In the genomic region with DNA sequence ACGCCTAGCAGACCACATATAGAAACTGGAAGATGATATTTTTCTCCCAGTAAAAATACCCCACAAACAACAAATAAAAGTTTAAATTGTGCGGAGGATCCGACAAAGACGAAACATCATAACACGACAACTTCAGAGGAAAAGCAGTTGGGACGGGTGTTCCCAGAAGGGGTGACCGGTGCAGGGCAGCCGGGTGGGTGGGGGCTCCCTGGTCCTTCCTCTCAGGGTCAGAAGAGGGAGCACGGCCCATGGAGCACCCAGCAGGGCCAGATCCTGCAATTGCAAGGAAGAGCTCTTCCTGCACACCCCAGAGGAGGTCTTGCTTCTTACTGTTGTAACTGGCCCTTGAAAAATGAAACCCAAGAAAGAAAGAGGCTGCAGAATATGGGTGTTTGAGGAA, we compare ENCODE assay signal across 24 cellular contexts.
DNase-seq lines count a peak whose midpoint lies in the region; TF ChIP-seq lines count a peak whose summit lies in the region.
"Had no signal": no experiment of that assay in that cellular context is flagged by ENCODE, and none has a peak within 500 bp of the region (broad histone marks: within the 10 kb centered on the region; RNA-seq: fewer than 3 reads in every experiment).

No MANE protein-coding gene starts in this region.

- 92% methylated on average over 9 of the region's 9 CpGs for WGBS in hepatocyte (ENCODE audit: low lambda C conversion rate, missing lambda C conversion rate)
- no CpG with 5 or more reads among the region's 9 CpGs for WGBS in mesendoderm (ENCODE audit: extremely low coverage, insufficient coverage, low lambda C conversion rate)

- no peaks in the 10 kb centered on the region for H3K36me3 Mint-ChIP-seq in brain
- H3K36me3 Mint-ChIP-seq in nephron progenitor cell (ENCODE audit: low read depth): no peaks in the 10 kb centered on the region
- H3K36me3 Mint-ChIP-seq: CD4-positive, CD25-positive, alpha-beta regulatory T cell; CD8-positive, alpha-beta T cell had no signal

- H4K20me1 ChIP-seq in BLaER1 treated with 17β-estradiol and CSF1 and Interleukin-3, amounts not matched to agents 10 nM and 100 nM: no peaks in the 10 kb centered on the region
- H4K20me1 ChIP-seq in hepatocyte (ENCODE audit: insufficient read depth, poor library complexity, severe bottlenecking): no peaks in the 10 kb centered on the region

- peaks cover 0 to 51% (median 46%) of the 10 kb centered on the region in 10 experiments; a peak in 17 of 20 replicates for H3K4me1 ChIP-seq in BLaER1 treated with 17β-estradiol and CSF1 and Interleukin-3, amounts not matched to agents 10 nM and 100 nM
- H3K4me1 ChIP-seq in hepatocyte (ENCODE audit: insufficient read depth) (no peaks in the 10 kb centered on the region), mesendoderm (ENCODE audit: control insufficient read depth, low read depth, low read length) (no peaks in the 10 kb centered on the region)
- H3K4me1 ChIP-seq: A549, BE2C, Caco-2, HAP-1 had no signal

- H3K79me1 ChIP-seq in mesendoderm (ENCODE audit: low read length): no peaks in the 10 kb centered on the region

- H3K9ac ChIP-seq in BLaER1 treated with 17β-estradiol and CSF1 and Interleukin-3, amounts not matched to agents 10 nM and 100 nM: no peak overlapping the region
- no peak overlapping the region for H3K9ac ChIP-seq in mesendoderm (ENCODE audit: low read length)
- H3K9ac ChIP-seq: GM23248 had no signal

- H2AK5ac ChIP-seq in mesendoderm (ENCODE audit: low read length): no peak overlapping the region

- H3K18ac ChIP-seq in mesendoderm (ENCODE audit: low read length): no peak overlapping the region

- H3K27ac Mint-ChIP-seq in brain (peak overlapping the region in 4 of 5 experiments; percentile 1 to 79 (median 44)), nephron progenitor cell (peak overlapping the region; percentile 80)
- H3K27ac Mint-ChIP-seq: CD8-positive, alpha-beta T cell; HFFc6 had no signal

- no peak overlapping the region for H3K56ac ChIP-seq in mesendoderm (ENCODE audit: low read length)

- H4K8ac ChIP-seq in mesendoderm (ENCODE audit: low read depth, low read length): no peak overlapping the region

- no peak overlapping the region for H3K4ac ChIP-seq in mesendoderm (ENCODE audit: low read depth, low read length)

- H3K27me3 ChIP-seq in BLaER1 treated with 17β-estradiol and CSF1 and Interleukin-3, amounts not matched to agents 10 nM and 100 nM: no peaks in the 10 kb centered on the region
- H3K27me3 ChIP-seq in hepatocyte: peaks cover 4% of the 10 kb centered on the region
- no peaks in the 10 kb centered on the region for H3K27me3 ChIP-seq in mesendoderm (ENCODE audit: insufficient read depth, low read length, poor library complexity)
- H3K27me3 ChIP-seq: BE2C had no signal

- H3K23ac ChIP-seq in mesendoderm (ENCODE audit: low read length): no peak overlapping the region

- H2BK120ac ChIP-seq in mesendoderm (ENCODE audit: low read depth, low read length): no peak overlapping the region

- H3K9me2 ChIP-seq in hepatocyte (replicated peaks; ENCODE audit: insufficient read depth): no peaks in the 10 kb centered on the region

- DNase-seq in MV-4-11 (lab: John Stamatoyannopoulos, UW) (peak; percentile 28), nephron progenitor cell (no peak), hepatocyte (ENCODE audit: low spot score) (no peak), DMS79 (lab: John Stamatoyannopoulos, UW) (no peak), mesendoderm (no peak)
- no peak for DNase-seq in activated effector memory CD4-positive, alpha-beta T cell treated with anti-CD3 and anti-CD28 coated beads, Interleukin-2, amount 50 U/mL, for 16 hours
- DNase-seq: 8988T; ACHN; AML-193; BE2C; Caco-2; CD4-positive, CD25-positive, alpha-beta regulatory T cell; CD8-positive, alpha-beta T cell; DMS153; EL; GDM1; GM23248; HFFc6 had no signal

- H4K5ac ChIP-seq in mesendoderm (ENCODE audit: low read length): no peak overlapping the region

- H3K36me3 ChIP-seq in BLaER1 treated with 17β-estradiol and CSF1 and Interleukin-3, amounts not matched to agents 10 nM and 100 nM: no peaks in the 10 kb centered on the region
- H3K36me3 ChIP-seq in hepatocyte (replicated peaks; ENCODE audit: insufficient read depth, low read depth): no peaks in the 10 kb centered on the region
- no peaks in the 10 kb centered on the region for H3K36me3 ChIP-seq in mesendoderm (ENCODE audit: control insufficient read depth, insufficient read depth, low read length)
- H3K36me3 ChIP-seq: BE2C, HAP-1 had no signal

- no peaks in the 10 kb centered on the region for H3K9me3 Mint-ChIP-seq in brain
- no peaks in the 10 kb centered on the region for H3K9me3 Mint-ChIP-seq in nephron progenitor cell
- H3K9me3 Mint-ChIP-seq: CD4-positive, CD25-positive, alpha-beta regulatory T cell; CD8-positive, alpha-beta T cell had no signal

- H2AFZ ChIP-seq in hepatocyte: no peak overlapping the region
- H2AFZ ChIP-seq: GM23248 had no signal

- peak overlapping the region in 9 of 11 experiments; percentile 18 to 70 (median 53); a peak in 17 of 22 replicates for H3K4me2 ChIP-seq in BLaER1 treated with 17β-estradiol and CSF1 and Interleukin-3, amounts not matched to agents 10 nM and 100 nM
- H3K4me2 ChIP-seq in hepatocyte (no peak overlapping the region), mesendoderm (ENCODE audit: low read length) (no peak overlapping the region)
- H3K4me2 ChIP-seq: A549 had no signal

- no peak overlapping the region for H3K4me3 ChIP-seq in BLaER1 treated with 17β-estradiol and CSF1 and Interleukin-3, amounts not matched to agents 10 nM and 100 nM
- H3K4me3 ChIP-seq in hepatocyte (no peak overlapping the region), mesendoderm (ENCODE audit: low read length) (no peak overlapping the region)
- H3K4me3 ChIP-seq: A549, GM12878, GM23248, HAP-1 had no signal

- H3K79me2 ChIP-seq in hepatocyte (no peaks in the 10 kb centered on the region), mesendoderm (ENCODE audit: control insufficient read depth, insufficient read depth, low read length) (no peaks in the 10 kb centered on the region)

- H3K4me1 Mint-ChIP-seq in brain (peaks cover 55% of the 10 kb centered on the region), nephron progenitor cell (peaks cover 33% of the 10 kb centered on the region)
- H3K4me1 Mint-ChIP-seq: CD4-positive, CD25-positive, alpha-beta regulatory T cell had no signal

- H3K27me3 Mint-ChIP-seq in brain: peaks cover 6% of the 10 kb centered on the region
- H3K27me3 Mint-ChIP-seq in nephron progenitor cell (ENCODE audit: low read depth, poor library complexity): peaks cover 7% of the 10 kb centered on the region

- H3K4me3 Mint-ChIP-seq in brain: no peak overlapping the region
- no peak overlapping the region for H3K4me3 Mint-ChIP-seq in nephron progenitor cell
- H3K4me3 Mint-ChIP-seq: CD4-positive, CD25-positive, alpha-beta regulatory T cell; CD8-positive, alpha-beta T cell; HFFc6 had no signal

- no peak overlapping the region for H2BK15ac ChIP-seq in mesendoderm (replicated peaks; ENCODE audit: low read depth)

- no peaks in the 10 kb centered on the region for H3K9me3 ChIP-seq in BLaER1 treated with 17β-estradiol and CSF1 and Interleukin-3, amounts not matched to agents 10 nM and 100 nM (replicated peaks in 1 of 11)
- no peaks in the 10 kb centered on the region for H3K9me3 ChIP-seq in hepatocyte (ENCODE audit: low read depth)
- H3K9me3 ChIP-seq: A549, BE2C, Caco-2, HAP-1 had no signal

- no peak overlapping the region for H3K27ac ChIP-seq in BLaER1 treated with 17β-estradiol and CSF1 and Interleukin-3, amounts not matched to agents 10 nM and 100 nM
- no peak overlapping the region for H3K27ac ChIP-seq in hepatocyte
- H3K27ac ChIP-seq in mesendoderm (ENCODE audit: low read depth, low read length): no peak overlapping the region
- H3K27ac ChIP-seq: A549, C4-2B, GM23248 had no signal

- H2BK5ac ChIP-seq in mesendoderm (ENCODE audit: low read length): no peak overlapping the region

- no peak for TF ChIP-seq CTCF in brain (conservative IDR thresholded peaks at IDR 0.05)
- no peak for TF ChIP-seq CTCF in nephron progenitor cell (IDR thresholded peaks at IDR 0.05)
- no peak for TF ChIP-seq CTCF in hepatocyte (IDR thresholded peaks at IDR 0.05; ENCODE audit: poor library complexity)

Comparison
In these comparisons a context has a peak if more than half of its experiments do, and no peak if none do; other contexts are left out.
1. H3K4me2 ChIP-seq: peak in BLaER1 treated with 17β-estradiol and CSF1 and Interleukin-3, amounts not matched to agents 10 nM and 100 nM (9 of 11); none in hepatocyte (single experiment) and mesendoderm (single experiment).